25 cellular contexts compared by ENCODE assay signal in the genomic region with DNA sequence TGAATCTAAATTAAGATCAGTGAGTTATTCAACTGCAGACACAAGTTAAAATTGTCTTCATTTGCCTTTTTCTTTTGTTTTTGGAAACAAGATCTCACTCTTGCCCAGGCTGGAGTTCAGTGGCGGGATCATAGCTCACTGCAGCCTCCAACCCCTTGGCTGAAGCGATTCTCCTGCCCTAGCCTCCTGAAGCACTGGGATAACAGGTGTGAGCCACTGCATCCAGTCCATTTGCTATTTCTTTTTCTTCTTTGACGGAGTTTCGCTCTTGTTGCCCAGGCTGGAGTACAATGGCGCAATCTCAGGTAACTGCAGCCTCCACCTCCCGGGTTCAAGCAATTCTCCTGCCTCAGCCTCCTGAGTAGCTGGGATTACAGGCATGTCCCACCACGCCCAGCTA. TPM values are rescaled to one million over a fixed set of nuclear protein-coding genes. Genes with fewer than 3 reads are reported as not detected.
DNase-seq lines count a peak whose midpoint lies in the region; ATAC-seq, FAIRE-seq and TF ChIP-seq lines count a peak whose summit lies in the region.
"Had no signal": no experiment of that assay in that cellular context is flagged by ENCODE, and none has a peak within 500 bp of the region (broad histone marks: within the 10 kb centered on the region; RNA-seq: fewer than 3 reads in every experiment).

No MANE protein-coding gene starts in this region.

- BruUV-seq in GM12878 (replicated peaks; lab: Mats Ljungman, UMichigan) = no TSS peak

- POLR2A ChIA-PET in GM12878 (lab: Charles Lee) = interaction anchor here (1.8 kb wide), 1 partner anchor 24 kb away, joined by 4 read pairs; no protein-coding TSS in a partner anchor

- CTCF ChIA-PET in GM12878 (lab: Yijun Ruan, JAX) = interaction anchor here (0.7 to 1.6 kb wide), 3 partner anchors 18 to 240 kb away, joined by 3 to 4 read pairs (median 4); no protein-coding TSS in a partner anchor

- H4K20me1 ChIP-seq in Karpas-422 (ENCODE audit: insufficient read depth, low read depth, low read length) = peaks cover 41% of the 10 kb centered on the region
- no peaks in the 10 kb centered on the region; the same call in 1 of the 2 replicates for H4K20me1 ChIP-seq in GM12878 (ENCODE audit: control insufficient read depth, insufficient read depth)

- no peak for TF ChIP-seq CTCF in GM12878 (IDR thresholded peaks at IDR 0.05 in 2 of 3, conservative IDR thresholded peaks at IDR 0.05 in 1 of 3; ENCODE audit: control insufficient read depth in 2 of 3, extremely low read depth in 1 of 3, insufficient read depth in 1 of 3, low read depth in 3 of 3, low read length in 3 of 3)
- TF ChIP-seq CTCF in chondrocyte (IDR thresholded peaks at IDR 0.05) = no peak

- no peaks in the 10 kb centered on the region for H3K9me3 ChIP-seq in CD4-positive, CD25-positive, alpha-beta regulatory T cell (ENCODE audit: control insufficient read depth in 2 of 2, low read length in 2 of 2)
- H3K9me3 ChIP-seq in Karpas-422 (ENCODE audit: low read length) (no peaks in the 10 kb centered on the region), SK-N-MC (ENCODE audit: low read depth, low read length) (no peaks in the 10 kb centered on the region), GM12878 (replicated peaks; ENCODE audit: control insufficient read depth, insufficient read depth, low read length) (peaks cover 5% of the 10 kb centered on the region; the same call in 2 of the 3 replicates)
- H3K9me3 ChIP-seq: A549, BE2C, Caco-2, HAP-1 had no signal

- H3K4me2 ChIP-seq in Karpas-422 (ENCODE audit: low read depth, low read length, poor library complexity, severe bottlenecking) = no peak overlapping the region
- no peak overlapping the region for H3K4me2 ChIP-seq in GM12878 (ENCODE audit: control insufficient read depth, insufficient read depth)
- H3K4me2 ChIP-seq: A549; BLaER1 treated with 17β-estradiol and CSF1 and Interleukin-3, amounts not matched to agents 10 nM and 100 nM had no signal

- DNase-seq in CD4-positive, CD25-positive, alpha-beta regulatory T cell = no peak
- no peak for DNase-seq in Karpas-422
- no peak for DNase-seq in SK-N-MC (ENCODE audit: low read depth, low spot score)
- DNase-seq in GM12878 (ENCODE audit: low read depth, low spot score) = no peak
- DNase-seq in chondrocyte (ENCODE audit: low spot score) = no peak
- no peak for DNase-seq in NCI-H524 treated with DMSO at 0.1 percent for 48 hours (lab: John Stamatoyannopoulos, UW)
- no peak for DNase-seq in amygdala (lab: John Stamatoyannopoulos, UW)
- DNase-seq in anterior cingulate cortex (lab: John Stamatoyannopoulos, UW) = no peak
- DNase-seq: 8988T; ACHN; AML-193; BE2C; Caco-2; CD4-positive, alpha-beta memory T cell; DMS153; DND-41; GOT3; HFFc6 had no signal

- TF ChIP-seq RAD21 in GM12878 (IDR thresholded peaks at IDR 0.05; ENCODE audit: insufficient read depth, low read depth, low read length) = no peak

- H2AFZ ChIP-seq in Karpas-422 (ENCODE audit: low read length) = no peak overlapping the region
- H2AFZ ChIP-seq in GM12878 (ENCODE audit: control insufficient read depth, low read depth, low read length) = no peak overlapping the region

- TF ChIP-seq EP300 in GM12878 (IDR thresholded peaks at IDR 0.05; ENCODE audit: borderline replicate concordance in 1 of 2, control insufficient read depth in 1 of 2, low read depth in 2 of 2, low read length in 2 of 2) = no peak

- no peak overlapping the region for H3K4me3 Mint-ChIP-seq in CD4-positive, CD25-positive, alpha-beta regulatory T cell
- no peak overlapping the region for H3K4me3 Mint-ChIP-seq in chondrocyte (ENCODE audit: unreplicated experiment)
- H3K4me3 Mint-ChIP-seq: CD14-positive monocyte; CD4-positive, alpha-beta memory T cell; HFFc6 had no signal

- no peaks in the 10 kb centered on the region for H3K9me2 ChIP-seq in Karpas-422 (replicated peaks; ENCODE audit: insufficient read depth, low read length)

- in situ Hi-C loops in GM12878 (cut with MboI) = no loop called here

- no peaks in the 10 kb centered on the region for H3K9me3 Mint-ChIP-seq in CD4-positive, CD25-positive, alpha-beta regulatory T cell
- no peaks in the 10 kb centered on the region for H3K9me3 Mint-ChIP-seq in chondrocyte (ENCODE audit: low read depth)
- H3K9me3 Mint-ChIP-seq: CD4-positive, alpha-beta memory T cell; HFFc6 had no signal

- no peaks in the 10 kb centered on the region for H3K27me3 Mint-ChIP-seq in CD4-positive, CD25-positive, alpha-beta regulatory T cell
- no peaks in the 10 kb centered on the region for H3K27me3 Mint-ChIP-seq in chondrocyte (ENCODE audit: low read depth)
- H3K27me3 Mint-ChIP-seq: CD4-positive, alpha-beta memory T cell had no signal

- H3K27me3 ChIP-seq in CD4-positive, CD25-positive, alpha-beta regulatory T cell (ENCODE audit: control insufficient read depth, insufficient read depth, low read length) = no peaks in the 10 kb centered on the region
- no peaks in the 10 kb centered on the region for H3K27me3 ChIP-seq in Karpas-422 (ENCODE audit: low read length)
- H3K27me3 ChIP-seq in GM12878 (replicated peaks in 1 of 2; ENCODE audit: control insufficient read depth in 2 of 2, insufficient read depth in 2 of 2, low read length in 1 of 2) = no peaks in the 10 kb centered on the region
- H3K27me3 ChIP-seq: BE2C; BLaER1 treated with 17β-estradiol and CSF1 and Interleukin-3, amounts not matched to agents 10 nM and 100 nM had no signal

- intact Hi-C loops in GM12878 (cut with micrococcal nuclease; ENCODE audit: unreplicated experiment) = no loop called here

- H3K4me1 Mint-ChIP-seq in CD4-positive, CD25-positive, alpha-beta regulatory T cell = peaks cover 35 to 57% (median 45%) of the 10 kb centered on the region in 4 donors
- peaks cover 14% of the 10 kb centered on the region for H3K4me1 Mint-ChIP-seq in chondrocyte (ENCODE audit: low read depth)

- H3K27ac Mint-ChIP-seq in CD4-positive, CD25-positive, alpha-beta regulatory T cell = peak overlapping the region in 2 of 3 donors; percentile 22 to 77
- H3K27ac Mint-ChIP-seq in chondrocyte (ENCODE audit: unreplicated experiment) = no peak overlapping the region
- H3K27ac Mint-ChIP-seq: HFFc6 had no signal

- over 99% methylated on average over 7 of the region's 7 CpGs for WGBS in GM12878 (ENCODE audit: insufficient coverage, insufficient replicate concordance, low lambda C conversion rate, missing lambda C conversion rate)

- no peak overlapping the region for H3K9ac ChIP-seq in Karpas-422 (ENCODE audit: low read length)
- H3K9ac ChIP-seq in SK-N-MC (ENCODE audit: insufficient read length) = no peak overlapping the region
- H3K9ac ChIP-seq in GM12878 (ENCODE audit: control insufficient read depth, insufficient read depth, low read length) = no peak overlapping the region
- H3K9ac ChIP-seq: BLaER1 treated with 17β-estradiol and CSF1 and Interleukin-3, amounts not matched to agents 10 nM and 100 nM had no signal

- ATAC-seq in CD4-positive, CD25-positive, alpha-beta regulatory T cell (ENCODE audit: low read depth in 2 of 2) = no peak
- ATAC-seq in GM12878 = no peak
- ATAC-seq: A549 had no signal

- H3K27ac ChIP-seq in CD4-positive, CD25-positive, alpha-beta regulatory T cell (ENCODE audit: insufficient read depth, low read length, poor library complexity, severe bottlenecking) = no peak overlapping the region
- peak overlapping the region; percentile 2; the same call in 1 of the 2 replicates for H3K27ac ChIP-seq in Karpas-422 (ENCODE audit: low read length)
- peak overlapping the region; percentile 17; the same call in 1 of the 2 replicates for H3K27ac ChIP-seq in SK-N-MC
- H3K27ac ChIP-seq in GM12878 (ENCODE audit: control insufficient read depth, insufficient read depth) = no peak overlapping the region
- H3K27ac ChIP-seq: A549; BLaER1 treated with 17β-estradiol and CSF1 and Interleukin-3, amounts not matched to agents 10 nM and 100 nM had no signal

- H3K4me1 ChIP-seq in CD4-positive, CD25-positive, alpha-beta regulatory T cell (ENCODE audit: control insufficient read depth, insufficient read depth, low read length, poor library complexity, severe bottlenecking) = peaks cover 14% of the 10 kb centered on the region
- H3K4me1 ChIP-seq in Karpas-422 (ENCODE audit: low read length) (peaks cover 27% of the 10 kb centered on the region), GM12878 (ENCODE audit: control insufficient read depth, insufficient read depth, low read length) (no peaks in the 10 kb centered on the region)
- H3K4me1 ChIP-seq: A549, BE2C, Caco-2 had no signal

- peak; percentile 40; the same call in 1 of the 2 replicates for TF ChIP-seq POLR2A in GM12878 (IDR thresholded peaks at IDR 0.05; ENCODE audit: low read depth, low read length)

- RAD21 ChIA-PET in GM12878 (lab: Charles Lee; ENCODE audit: unreplicated experiment) = no interaction called here

- FAIRE-seq in GM12878 (lab: Jason Lieb, UNC) = no peak
- FAIRE-seq: A549, G401.6, GM18507, H54 had no signal

- H3K4me3 ChIP-seq in CD4-positive, CD25-positive, alpha-beta regulatory T cell (ENCODE audit: low read depth, low read length) = no peak overlapping the region
- H3K4me3 ChIP-seq in Karpas-422 (ENCODE audit: low read length) = no peak overlapping the region
- H3K4me3 ChIP-seq in SK-N-MC = no peak overlapping the region
- H3K4me3 ChIP-seq in GM12878 = no peak overlapping the region
- H3K4me3 ChIP-seq: A549; BLaER1 treated with 17β-estradiol and CSF1 and Interleukin-3, amounts not matched to agents 10 nM and 100 nM; HAP-1 had no signal

- peaks cover 14% of the 10 kb centered on the region for H3K36me3 Mint-ChIP-seq in CD4-positive, CD25-positive, alpha-beta regulatory T cell
- peaks cover 2% of the 10 kb centered on the region for H3K36me3 Mint-ChIP-seq in chondrocyte (ENCODE audit: low read depth)

- peaks cover 18% of the 10 kb centered on the region for H3K36me3 ChIP-seq in CD4-positive, CD25-positive, alpha-beta regulatory T cell (ENCODE audit: control insufficient read depth, insufficient read depth, low read length)
- H3K36me3 ChIP-seq in Karpas-422 (ENCODE audit: insufficient read depth, low read length) (peaks cover 49% of the 10 kb centered on the region), SK-N-MC (ENCODE audit: insufficient read depth, low read length) (peaks cover 51% of the 10 kb centered on the region), GM12878 (ENCODE audit: control insufficient read depth in 2 of 2, insufficient read depth in 2 of 2, low read length in 1 of 2) (peaks cover 2 to 13% of the 10 kb centered on the region in 2 experiments; a peak in 3 of 4 replicates)

- H3K79me2 ChIP-seq in Karpas-422 (ENCODE audit: low read length) (peaks cover 97% of the 10 kb centered on the region), GM12878 (ENCODE audit: control insufficient read depth, insufficient read depth, low read length) (peaks cover 92% of the 10 kb centered on the region)

- SMC1A ChIA-PET in GM12878 (lab: Charles Lee; ENCODE audit: uncharacterized antibody, unreplicated experiment) = interaction anchor here (1.1 kb wide), 1 partner anchor 20 kb away, joined by 3 read pairs; no protein-coding TSS in a partner anchor

RNA-seq across cellular contexts. Expression of gene RNF168, which starts 10.3 kb away (rescaled TPM):
- total RNA-seq in CD4-positive, CD25-positive, alpha-beta regulatory T cell = 29.5 TPM
- polyA plus RNA-seq in CD4-positive, CD25-positive, alpha-beta regulatory T cell = 10 to 100 TPM in 1 of 4 donors, 1 to 10 TPM in 3; 8.3 to 10.5 (median 8.6) TPM
- total RNA-seq in Karpas-422 (2014; rRNA removed; shearing (Covaris generic); ENCODE audit: low replicate concordance) = 35.4 and 42.8 TPM in 2 replicates
- total RNA-seq in GM12878 (2013; cell fraction: nucleolus; rRNA removed) = 143 and 148 TPM in 2 replicates
- total RNA-seq in GM12878 (2014; rRNA removed) (28.5 and 32.1 TPM in 2 replicates), GM12878 (2014; rRNA removed; fragmentation: Illumina TruSeq; extraction: Trizol) (43.4 and 43.9 TPM in 2 replicates), GM12878 (2021) (47.5 and 47.7 TPM in 2 replicates), chondrocyte (18.3 to 21.9 TPM (median 19.5 TPM) in 3 replicates)
- 31.2 TPM for polyA plus RNA-seq in GM12878 (2011; ENCODE audit: low read depth)
- polyA plus RNA-seq in GM12878 (2011; rRNA removed) (12.7 and 12.8 TPM in 2 replicates), GM12878 (2014; fragmentation: Illumina TruSeq; extraction: Trizol) (21.0 and 23.7 TPM in 2 replicates), GM12878 (2014; fragmentation: Nextera tagmentation; extraction: Ambion mirVana) (10 to 100 TPM; 17.5 to 18.4 TPM), GM12878 (2014; rRNA removed) (12.8 and 14.2 TPM in 2 replicates), GM12878 (2016; fragmentation: Nextera tagmentation; extraction: Ambion mirVana) (10 to 100 TPM; 37.0 to 46.9 TPM)
- 11.6 and 14.8 TPM in 2 replicates for polyA plus RNA-seq in GM12878 (2011; cell fraction: cytosol; rRNA removed)
- 10.8 and 13.5 TPM in 2 replicates for polyA plus RNA-seq in GM12878 (2011; cell fraction: nucleus; rRNA removed)
- polyA plus RNA-seq in GM12878 (2012) = 32.3 and 35.3 TPM in 2 replicates
- polyA minus RNA-seq in GM12878 (2011; rRNA and poly(A)+ RNA removed) = 59.8 and 71.2 TPM in 2 replicates
- polyA minus RNA-seq in GM12878 (2011; cell fraction: cytosol; rRNA and poly(A)+ RNA removed) = 23.8 and 28.9 TPM in 2 replicates
- 27.4 and 38.8 TPM in 2 replicates for polyA minus RNA-seq in GM12878 (2011; cell fraction: nucleus; rRNA and poly(A)+ RNA removed)

RNA-seq across cellular contexts. Expression of gene SMCO1, which starts 21.9 kb away (rescaled TPM):
- total RNA-seq in CD4-positive, CD25-positive, alpha-beta regulatory T cell = not detected
- not detected for polyA plus RNA-seq in CD4-positive, CD25-positive, alpha-beta regulatory T cell
- total RNA-seq in Karpas-422 (2014; rRNA removed; shearing (Covaris generic); ENCODE audit: low replicate concordance) = not detected in 2 replicates
- total RNA-seq in GM12878 (2013; cell fraction: nucleolus; rRNA removed) = not detected in 2 replicates
- total RNA-seq in GM12878 (2014; rRNA removed) (not detected in 2 replicates), GM12878 (2014; rRNA removed; fragmentation: Illumina TruSeq; extraction: Trizol) (not detected in 2 replicates), GM12878 (2021) (not detected in 2 replicates), chondrocyte (not detected in 3 replicates)
- polyA plus RNA-seq in GM12878 (2011; ENCODE audit: low read depth) = not detected
- polyA plus RNA-seq in GM12878 (2011; rRNA removed) (not detected in 2 replicates), GM12878 (2014; fragmentation: Illumina TruSeq; extraction: Trizol) (not detected in 2 replicates), GM12878 (2014; fragmentation: Nextera tagmentation; extraction: Ambion mirVana) (under 1 TPM in 1 of 2 experiments, not detected in 1; 0.05 TPM), GM12878 (2014; rRNA removed) (not detected in 2 replicates), GM12878 (2016; fragmentation: Nextera tagmentation; extraction: Ambion mirVana) (not detected)
- polyA plus RNA-seq in GM12878 (2011; cell fraction: cytosol; rRNA removed) = not detected in 2 replicates
- polyA plus RNA-seq in GM12878 (2011; cell fraction: nucleus; rRNA removed) = not detected in 2 replicates
- polyA plus RNA-seq in GM12878 (2012) = not detected in 2 replicates
- polyA minus RNA-seq in GM12878 (2011; rRNA and poly(A)+ RNA removed) = not detected in 2 replicates
- not detected in 2 replicates for polyA minus RNA-seq in GM12878 (2011; cell fraction: cytosol; rRNA and poly(A)+ RNA removed)
- not detected in 2 replicates for polyA minus RNA-seq in GM12878 (2011; cell fraction: nucleus; rRNA and poly(A)+ RNA removed)
- total RNA-seq: Caco-2; CD4-positive, alpha-beta memory T cell; HFFc6 had no signal
- polyA plus RNA-seq: A549; CD14-positive monocyte; CD4-positive, alpha-beta memory T cell had no signal

Comparison
In these comparisons a context has a peak if more than half of its experiments do, and no peak if none do; other contexts are left out.
1. H3K27ac ChIP-seq: peak in Karpas-422 (single experiment) and SK-N-MC (single experiment); none in CD4-positive, CD25-positive, alpha-beta regulatory T cell (single experiment) and GM12878 (single experiment).